In the genomic region with DNA sequence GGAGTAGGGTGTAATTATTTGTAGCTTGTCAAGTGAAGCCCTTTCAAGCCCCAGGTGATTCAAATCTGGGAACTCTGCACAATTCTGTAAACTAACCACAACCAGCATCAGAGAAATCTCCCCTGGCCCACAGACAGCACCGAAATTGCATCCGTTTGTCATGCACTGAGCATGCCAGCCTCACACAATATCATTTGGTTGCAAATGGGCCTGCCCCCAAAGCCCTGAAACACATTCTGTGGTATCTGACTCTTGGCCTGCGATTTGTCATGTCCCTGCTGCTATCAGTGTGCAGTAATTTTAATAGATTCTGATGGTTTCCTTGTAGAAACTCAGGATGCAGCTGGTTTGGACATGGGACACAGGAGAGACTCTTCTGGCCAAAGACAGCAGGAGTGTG, we compare ENCODE assay signal across 10 cellular contexts. TPM values are rescaled to one million over a fixed set of nuclear protein-coding genes. Genes with fewer than 3 reads are reported as not detected.
DNase-seq lines count a peak whose midpoint lies in the region; ATAC-seq and TF ChIP-seq lines count a peak whose summit lies in the region.
"Had no signal": no experiment of that assay in that cellular context is flagged by ENCODE, and none has a peak within 500 bp of the region (broad histone marks: within the 10 kb centered on the region; RNA-seq: fewer than 3 reads in every experiment).

No MANE protein-coding gene starts in this region.

- DNase-seq in kidney tubule cell (ENCODE audit: low spot score) (peak; percentile 14), vagina (ENCODE audit: extremely low spot score in 2 of 2) (no peak), NCI-H774 (lab: John Stamatoyannopoulos, UW) (no peak)
- DNase-seq: activated CD4-positive, alpha-beta T cell treated with anti-CD3 and anti-CD28 coated beads, Interleukin-2, amount 10 ng/mL, durations not matched to agents 7 days and 5 days; H7; NCI-H1417 treated with DMSO at 0.1 percent for 48 hours had no signal

- no peak overlapping the region for H3K27ac ChIP-seq in vagina

- no peaks in the 10 kb centered on the region for H3K27me3 ChIP-seq in vagina

- H3K4me1 ChIP-seq in vagina, result no peaks in the 10 kb centered on the region

- TF ChIP-seq CTCF in vagina (IDR thresholded peaks at IDR 0.05), result no peak

- H3K36me3 ChIP-seq in vagina, result no peaks in the 10 kb centered on the region

- ATAC-seq in GM18861 (IDR thresholded peaks at IDR 0.05; ENCODE audit: unreplicated experiment) (peak; percentile 73), GM21576 (IDR thresholded peaks at IDR 0.05; ENCODE audit: unreplicated experiment) (peak; percentile 48), HG03442 (IDR thresholded peaks at IDR 0.05; ENCODE audit: unreplicated experiment) (peak; percentile 88), HG02840 (IDR thresholded peaks at IDR 0.05; ENCODE audit: low FRiP score, unreplicated experiment) (no peak)

- intact Hi-C loops in vagina (cut with DNase I), result no loop called here

- no peak overlapping the region for H3K4me3 ChIP-seq in vagina

- H3K9me3 ChIP-seq in vagina, result no peaks in the 10 kb centered on the region

- no peak for TF ChIP-seq POLR2A in vagina (IDR thresholded peaks at IDR 0.05)

RNA-seq across cellular contexts. Expression of a gene that starts 35.3 kb away (rescaled TPM):
- total RNA-seq in vagina, result 19.4 TPM
